In the genomic region with DNA sequence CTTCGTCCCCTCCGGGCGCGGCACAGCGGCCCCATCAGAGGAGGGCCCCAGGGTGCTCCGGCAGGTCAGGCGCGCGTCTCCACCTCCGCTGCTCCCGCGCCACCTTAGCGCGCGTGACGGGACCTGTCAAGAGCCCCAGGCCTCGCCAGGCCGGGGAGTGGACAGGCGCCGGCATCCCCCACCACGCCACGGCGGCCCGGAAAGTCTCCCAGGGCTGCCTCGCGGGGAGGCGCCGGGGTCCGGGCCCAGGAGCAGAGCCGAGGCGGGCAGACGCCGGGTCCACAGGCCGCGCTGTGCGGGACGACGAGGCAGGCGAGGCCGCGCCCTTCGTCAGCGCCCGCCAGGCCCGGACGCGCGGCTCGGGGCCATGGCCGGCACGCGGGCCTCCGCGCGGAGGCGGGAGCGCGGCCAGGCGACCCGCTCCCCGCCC, we compare ENCODE assay signal across 1 cellular context.
A peak's percentile ranks its signal among the peaks of the same experiment; 100 is the strongest.
TF ChIP-seq lines count a peak whose summit lies in the region.

No MANE protein-coding gene starts in this region.

TF ChIP-seq in K562, 482 proteins besides CTCF, POLR2A, EP300 and RAD21 (continued from another document):
- TF ChIP-seq MGA (IDR thresholded peaks at IDR 0.05) (peak; percentile 14; the same call in 1 of the 2 replicates), FIP1L1 (IDR thresholded peaks at IDR 0.05; ENCODE audit: low read depth, low read length, poor library complexity, severe bottlenecking) (no peak), ZNF121 (CRISPR knock-in tag; conservative IDR thresholded peaks at IDR 0.05) (no peak), HMGN3 (IDR thresholded peaks at IDR 0.05; ENCODE audit: borderline replicate concordance, extremely low read depth, insufficient read length, low read depth, low read length) (peak; percentile 1), E2F6 (IDR thresholded peaks at IDR 0.05; ENCODE audit: borderline replicate concordance in 1 of 2, extremely low read depth in 1 of 2, insufficient read depth in 1 of 2, insufficient read length in 1 of 2, low read depth in 1 of 2, low read length in 1 of 2, poor library complexity in 1 of 2, severe bottlenecking in 1 of 2) (peak; percentile 86 to 97)
- TF ChIP-seq, protein P1, sequence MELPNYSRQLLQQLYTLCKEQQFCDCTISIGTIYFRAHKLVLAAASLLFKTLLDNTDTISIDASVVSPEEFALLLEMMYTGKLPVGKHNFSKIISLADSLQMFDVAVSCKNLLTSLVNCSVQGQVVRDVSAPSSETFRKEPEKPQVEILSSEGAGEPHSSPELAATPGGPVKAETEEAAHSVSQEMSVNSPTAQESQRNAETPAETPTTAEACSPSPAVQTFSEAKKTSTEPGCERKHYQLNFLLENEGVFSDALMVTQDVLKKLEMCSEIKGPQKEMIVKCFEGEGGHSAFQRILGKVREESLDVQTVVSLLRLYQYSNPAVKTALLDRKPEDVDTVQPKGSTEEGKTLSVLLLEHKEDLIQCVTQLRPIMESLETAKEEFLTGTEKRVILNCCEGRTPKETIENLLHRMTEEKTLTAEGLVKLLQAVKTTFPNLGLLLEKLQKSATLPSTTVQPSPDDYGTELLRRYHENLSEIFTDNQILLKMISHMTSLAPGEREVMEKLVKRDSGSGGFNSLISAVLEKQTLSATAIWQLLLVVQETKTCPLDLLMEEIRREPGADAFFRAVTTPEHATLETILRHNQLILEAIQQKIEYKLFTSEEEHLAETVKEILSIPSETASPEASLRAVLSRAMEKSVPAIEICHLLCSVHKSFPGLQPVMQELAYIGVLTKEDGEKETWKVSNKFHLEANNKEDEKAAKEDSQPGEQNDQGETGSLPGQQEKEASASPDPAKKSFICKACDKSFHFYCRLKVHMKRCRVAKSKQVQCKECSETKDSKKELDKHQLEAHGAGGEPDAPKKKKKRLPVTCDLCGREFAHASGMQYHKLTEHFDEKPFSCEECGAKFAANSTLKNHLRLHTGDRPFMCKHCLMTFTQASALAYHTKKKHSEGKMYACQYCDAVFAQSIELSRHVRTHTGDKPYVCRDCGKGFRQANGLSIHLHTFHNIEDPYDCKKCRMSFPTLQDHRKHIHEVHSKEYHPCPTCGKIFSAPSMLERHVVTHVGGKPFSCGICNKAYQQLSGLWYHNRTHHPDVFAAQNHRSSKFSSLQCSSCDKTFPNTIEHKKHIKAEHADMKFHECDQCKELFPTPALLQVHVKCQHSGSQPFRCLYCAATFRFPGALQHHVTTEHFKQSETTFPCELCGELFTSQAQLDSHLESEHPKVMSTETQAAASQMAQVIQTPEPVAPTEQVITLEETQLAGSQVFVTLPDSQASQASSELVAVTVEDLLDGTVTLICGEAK (IDR thresholded peaks at IDR 0.05), result no peak
- TF ChIP-seq, protein P1 (CRISPR knock-in tag; IDR thresholded peaks at IDR 0.05), result no peak
- TF ChIP-seq, protein P2, sequence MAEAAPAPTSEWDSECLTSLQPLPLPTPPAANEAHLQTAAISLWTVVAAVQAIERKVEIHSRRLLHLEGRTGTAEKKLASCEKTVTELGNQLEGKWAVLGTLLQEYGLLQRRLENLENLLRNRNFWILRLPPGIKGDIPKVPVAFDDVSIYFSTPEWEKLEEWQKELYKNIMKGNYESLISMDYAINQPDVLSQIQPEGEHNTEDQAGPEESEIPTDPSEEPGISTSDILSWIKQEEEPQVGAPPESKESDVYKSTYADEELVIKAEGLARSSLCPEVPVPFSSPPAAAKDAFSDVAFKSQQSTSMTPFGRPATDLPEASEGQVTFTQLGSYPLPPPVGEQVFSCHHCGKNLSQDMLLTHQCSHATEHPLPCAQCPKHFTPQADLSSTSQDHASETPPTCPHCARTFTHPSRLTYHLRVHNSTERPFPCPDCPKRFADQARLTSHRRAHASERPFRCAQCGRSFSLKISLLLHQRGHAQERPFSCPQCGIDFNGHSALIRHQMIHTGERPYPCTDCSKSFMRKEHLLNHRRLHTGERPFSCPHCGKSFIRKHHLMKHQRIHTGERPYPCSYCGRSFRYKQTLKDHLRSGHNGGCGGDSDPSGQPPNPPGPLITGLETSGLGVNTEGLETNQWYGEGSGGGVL (CRISPR knock-in tag; IDR thresholded peaks at IDR 0.05), result no peak
- TF ChIP-seq, protein P3, sequence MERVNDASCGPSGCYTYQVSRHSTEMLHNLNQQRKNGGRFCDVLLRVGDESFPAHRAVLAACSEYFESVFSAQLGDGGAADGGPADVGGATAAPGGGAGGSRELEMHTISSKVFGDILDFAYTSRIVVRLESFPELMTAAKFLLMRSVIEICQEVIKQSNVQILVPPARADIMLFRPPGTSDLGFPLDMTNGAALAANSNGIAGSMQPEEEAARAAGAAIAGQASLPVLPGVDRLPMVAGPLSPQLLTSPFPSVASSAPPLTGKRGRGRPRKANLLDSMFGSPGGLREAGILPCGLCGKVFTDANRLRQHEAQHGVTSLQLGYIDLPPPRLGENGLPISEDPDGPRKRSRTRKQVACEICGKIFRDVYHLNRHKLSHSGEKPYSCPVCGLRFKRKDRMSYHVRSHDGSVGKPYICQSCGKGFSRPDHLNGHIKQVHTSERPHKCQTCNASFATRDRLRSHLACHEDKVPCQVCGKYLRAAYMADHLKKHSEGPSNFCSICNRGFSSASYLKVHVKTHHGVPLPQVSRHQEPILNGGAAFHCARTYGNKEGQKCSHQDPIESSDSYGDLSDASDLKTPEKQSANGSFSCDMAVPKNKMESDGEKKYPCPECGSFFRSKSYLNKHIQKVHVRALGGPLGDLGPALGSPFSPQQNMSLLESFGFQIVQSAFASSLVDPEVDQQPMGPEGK (CRISPR knock-in tag; IDR thresholded peaks at IDR 0.05; ENCODE audit: borderline replicate concordance), result no peak
